13 cellular contexts compared by ENCODE assay signal in the genomic region with DNA sequence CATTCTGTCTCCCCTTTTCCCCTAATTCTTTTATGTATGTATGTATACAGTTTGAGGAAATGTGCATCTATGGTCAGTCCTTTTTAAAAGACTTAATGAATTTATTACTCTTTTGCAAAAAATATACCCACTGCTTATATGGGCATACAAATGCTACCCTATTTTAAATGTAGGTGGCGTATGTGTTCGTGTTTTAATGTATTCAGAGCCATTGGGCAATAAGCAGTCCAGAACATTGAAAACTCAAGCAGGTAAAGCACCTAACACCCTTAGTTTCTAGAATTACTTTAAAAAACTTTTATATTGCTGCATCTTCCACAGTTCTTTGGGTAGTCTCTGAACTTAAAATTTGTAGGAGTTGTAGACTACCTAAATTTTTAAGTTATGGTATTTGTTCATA. TPM values are rescaled to one million over a fixed set of nuclear protein-coding genes. Genes with fewer than 3 reads are reported as not detected.
"Had no signal": no experiment of that assay in that cellular context is flagged by ENCODE, and none has a peak within 500 bp of the region (broad histone marks: within the 10 kb centered on the region; RNA-seq: fewer than 3 reads in every experiment).

No MANE protein-coding gene starts in this region.

- H3K27me3 ChIP-seq: esophagus squamous epithelium had no signal

- H3K9me3 ChIP-seq: esophagus squamous epithelium, psoas muscle had no signal

- H3K4me1 ChIP-seq: psoas muscle had no signal

- H3K27ac ChIP-seq: psoas muscle had no signal

- H3K4me3 ChIP-seq: esophagus squamous epithelium, psoas muscle had no signal

- ATAC-seq: activated CD8-positive, alpha-beta memory T cell treated with anti-CD3 and anti-CD28 coated beads, Interleukin-2, amount 10 ng/mL, durations not matched to agents 7 days and 5 days; activated T-cell treated with anti-CD3 and anti-CD28 coated beads, Interleukin-2, amount 50 U/mL, for 4 hours; psoas muscle; sciatic nerve; stimulated activated naive B cell treated with anti-CD40 and anti-IgM and Interleukin-4, amounts not matched to agents 10 μg/mL and 1 μg/mL and 100 μg/mL, for 72 hours had no signal

- DNase-seq: activated CD4-positive, alpha-beta T cell treated with anti-CD3 and anti-CD28 coated beads, Interleukin-2, amount 10 ng/mL, durations not matched to agents 7 days and 5 days; activated CD4-positive, CD25-positive, alpha-beta regulatory T cell; activated CD8-positive, alpha-beta memory T cell treated with anti-CD3 and anti-CD28 coated beads, Interleukin-2, amount 10 ng/mL, durations not matched to agents 7 days and 5 days; activated effector memory CD4-positive, alpha-beta T cell treated with anti-CD3 and anti-CD28 coated beads, Interleukin-2, amount 50 U/mL, for 16 hours; activated T-cell treated with anti-CD3 and anti-CD28 coated beads, Interleukin-2, amount 50 U/mL, for 4 hours; esophagus squamous epithelium; psoas muscle; stimulated activated CD4-positive, alpha-beta T cell treated with anti-CD3 and anti-CD28 coated beads, Interleukin-2, amount 100 ng/mL, for 24 hours; stimulated activated naive B cell treated with anti-CD40 and anti-IgM and Interleukin-4, amounts not matched to agents 10 μg/mL and 1 μg/mL and 100 μg/mL, for 72 hours had no signal

RNA-seq across cellular contexts. Expression of gene A2ML1, which starts 42.6 kb away (rescaled TPM):
- total RNA-seq: activated CD4-positive, alpha-beta T cell treated with anti-CD3 and anti-CD28 coated beads, Interleukin-2, amount 10 ng/mL, durations not matched to agents 7 days and 5 days; activated CD8-positive, alpha-beta memory T cell treated with anti-CD3 and anti-CD28 coated beads, Interleukin-2, amount 10 ng/mL, durations not matched to agents 7 days and 5 days; activated T-cell treated with anti-CD3 and anti-CD28 coated beads, Interleukin-2, amount 50 U/mL, for 4 hours; dermis blood vessel endothelial cell; left lobe of liver; omental fat pad had no signal
